ENCODE assay signal across 16 cellular contexts in genomic region chr17:79927688-79928501, GRCh38.
"Had no signal": no experiment of that assay in that cellular context is flagged by ENCODE, and none has a peak within 500 bp of the region (broad histone marks: within the 10 kb centered on the region; RNA-seq: fewer than 3 reads in every experiment).

No MANE protein-coding gene starts in this region.

- H3K4me3 Mint-ChIP-seq: T-helper 2 cell treated with Interferon-gamma antibody and Interleukin-4, amounts not matched to agents 5 μg/mL and 100 μg/mL, for 36 hours had no signal

- H3K9me3 ChIP-seq: adrenal gland, heart right ventricle, sigmoid colon, suprapubic skin had no signal

- H3K36me3 ChIP-seq: adrenal gland, heart right ventricle, sigmoid colon, suprapubic skin had no signal

- H3K4me3 ChIP-seq: adrenal gland, heart right ventricle, sigmoid colon, suprapubic skin had no signal

- DNase-seq: activated CD4-positive, alpha-beta T cell treated with anti-CD3 and anti-CD28 coated beads for 1 hour; activated CD4-positive, alpha-beta T cell treated with anti-CD3 and anti-CD28 coated beads, Interleukin-2, amount 50 U/mL, for 48 hours; activated CD8-positive, alpha-beta memory T cell treated with anti-CD3 and anti-CD28 coated beads, Interleukin-2, amount 50 U/mL, for 48 hours; adrenal gland; cortex of kidney; effector CD8-positive, alpha-beta T cell; heart right ventricle; islet precursor cell; mammary epithelial cell; sigmoid colon; stimulated activated CD4-positive, alpha-beta T cell treated with anti-CD3 and anti-CD28 coated beads, Interleukin-12 subunit alpha, Interleukin-12 subunit beta, amount 100 ng/mL, for 4 hours; stimulated activated naive CD4-positive, alpha-beta T cell treated with Interleukin-2 at 50 U/mL for 16 hours had no signal

- H3K27ac Mint-ChIP-seq: nephron; T-helper 2 cell treated with Interferon-gamma antibody and Interleukin-4, amounts not matched to agents 5 μg/mL and 100 μg/mL, for 36 hours had no signal

- ATAC-seq: heart right ventricle, left lobe of liver had no signal

- H3K27ac ChIP-seq: adrenal gland, heart right ventricle, sigmoid colon, suprapubic skin had no signal

- H3K9me3 Mint-ChIP-seq: nephron; T-helper 2 cell treated with Interferon-gamma antibody and Interleukin-4, amounts not matched to agents 5 μg/mL and 100 μg/mL, for 36 hours had no signal
